In the genomic region with DNA sequence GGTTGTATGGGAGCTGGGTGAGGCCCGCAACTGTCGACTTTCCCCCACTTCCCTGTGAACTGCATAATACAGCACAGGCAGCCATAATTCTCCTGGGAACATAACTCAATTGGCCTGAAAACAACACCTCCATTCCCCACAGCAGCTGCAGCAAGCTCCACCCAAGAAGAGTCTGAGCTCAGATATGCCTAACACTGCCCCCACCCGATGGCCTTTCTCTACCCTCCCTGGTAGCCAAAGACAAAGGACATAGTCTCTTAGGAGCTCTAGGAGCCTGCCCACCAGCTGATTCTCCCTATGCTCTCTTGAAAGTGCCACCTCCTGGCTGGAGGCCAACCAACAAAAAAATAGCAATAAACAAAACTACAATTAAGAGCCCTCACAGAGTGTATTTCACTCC, we compare ENCODE assay signal across 18 cellular contexts.
DNase-seq lines count a peak whose midpoint lies in the region; ATAC-seq and TF ChIP-seq lines count a peak whose summit lies in the region.
"Had no signal": no experiment of that assay in that cellular context is flagged by ENCODE, and none has a peak within 500 bp of the region (broad histone marks: within the 10 kb centered on the region; RNA-seq: fewer than 3 reads in every experiment).

No MANE protein-coding gene starts in this region.

- intact Hi-C loops in upper lobe of right lung (cut with DNase I), result no loop called here

- DNase-seq in NCI-H345 (lab: John Stamatoyannopoulos, UW) (peak; percentile 21), NCI-H345 treated with DMSO at 0.1 percent for 48 hours (lab: John Stamatoyannopoulos, UW; ENCODE audit: unreplicated experiment) (no peak), NCI-H2107 (lab: John Stamatoyannopoulos, UW) (peak; percentile 16), ecto neural progenitor cell (ENCODE audit: low spot score) (peak; percentile 39), upper lobe of right lung (peak; percentile 39), CD1c-positive myeloid dendritic cell (ENCODE audit: extremely low spot score) (no peak)
- DNase-seq: CD8-positive, alpha-beta T cell; EL; H7; IMR-90; MV-4-11; NCI-H2029 treated with DMSO at 0.1 percent for 48 hours; NCI-H446 treated with DMSO at 0.1 percent for 48 hours; SIG-M5; SW 1271 had no signal

- ATAC-seq in upper lobe of right lung (no peak), HG03354 (IDR thresholded peaks at IDR 0.05; ENCODE audit: poor library complexity, severe bottlenecking, unreplicated experiment) (no peak), GM19395 (IDR thresholded peaks at IDR 0.05; ENCODE audit: unreplicated experiment) (no peak)
- ATAC-seq: A549; CD8-positive, alpha-beta T cell had no signal

- H3K27ac ChIP-seq in upper lobe of right lung, result no peak overlapping the region
- H3K27ac ChIP-seq: A549 had no signal

- H3K4me3 ChIP-seq in upper lobe of right lung, result no peak overlapping the region
- H3K4me3 ChIP-seq: A549 had no signal

- H3K27me3 ChIP-seq in upper lobe of right lung, result no peaks in the 10 kb centered on the region

- H3K4me1 ChIP-seq in upper lobe of right lung, result no peaks in the 10 kb centered on the region
- H3K4me1 ChIP-seq: A549 had no signal

- no peaks in the 10 kb centered on the region for H3K36me3 ChIP-seq in upper lobe of right lung

- TF ChIP-seq CTCF in upper lobe of right lung (IDR thresholded peaks at IDR 0.05), result no peak

- H3K9me3 ChIP-seq in upper lobe of right lung, result no peaks in the 10 kb centered on the region

Comparison
In these comparisons a context has a peak if more than half of its experiments do, and no peak if none do; other contexts are left out.
1. DNase-seq: peak in NCI-H345 (single experiment), NCI-H2107 (single experiment), ecto neural progenitor cell (single experiment) and upper lobe of right lung (single experiment); none in NCI-H345 treated with DMSO at 0.1 percent for 48 hours (single experiment) and CD1c-positive myeloid dendritic cell (single experiment).